15 cellular contexts compared by ENCODE assay signal in genomic region chr12:112389228-112389627, GRCh38. TPM values are rescaled to one million over a fixed set of nuclear protein-coding genes. Genes with fewer than 3 reads are reported as not detected.
DNase-seq lines count a peak whose midpoint lies in the region; ATAC-seq and TF ChIP-seq lines count a peak whose summit lies in the region.
"Had no signal": no experiment of that assay in that cellular context is flagged by ENCODE, and none has a peak within 500 bp of the region (broad histone marks: within the 10 kb centered on the region; RNA-seq: fewer than 3 reads in every experiment).

No MANE protein-coding gene starts in this region.

- no peaks in the 10 kb centered on the region for H3K36me3 ChIP-seq in PC-3 (ENCODE audit: low read depth, low read length)
- H3K36me3 ChIP-seq in endodermal cell (ENCODE audit: control insufficient read depth, insufficient read depth, low read length), result no peaks in the 10 kb centered on the region
- H3K36me3 ChIP-seq: HAP-1 had no signal

- H3K4me2 ChIP-seq in PC-3 (ENCODE audit: low read length), result no peak overlapping the region

- H3K79me2 ChIP-seq in PC-3 (ENCODE audit: low read length), result no peaks in the 10 kb centered on the region

- no peaks in the 10 kb centered on the region for H3K9me2 ChIP-seq in PC-3 (replicated peaks; ENCODE audit: low read length)

- intact Hi-C loops in PC-3 (cut with micrococcal nuclease) (loop anchor here (10.0 kb wide), 1 partner anchor 374 kb away; the partner anchor contains the start of genes ERP29 and TMEM116), posterior cingulate gyrus (cut with DNase I) (loop anchor here (5.0 kb wide), 3 partner anchors 192 to 282 kb away; partner anchors contain the start of gene NAA25)

- H3K36me3 Mint-ChIP-seq in activated naive CD4-positive, alpha-beta T cell treated with anti-CD3 and anti-CD28 coated beads, Interleukin-2, amount 50 U/mL, for 24 hours, result no peaks in the 10 kb centered on the region
- H3K36me3 Mint-ChIP-seq in endodermal cell (ENCODE audit: low read depth), result no peaks in the 10 kb centered on the region
- H3K36me3 Mint-ChIP-seq: CD14-positive monocyte; CD4-positive, alpha-beta memory T cell had no signal

- peaks cover 15% of the 10 kb centered on the region for H3K4me1 Mint-ChIP-seq in activated naive CD4-positive, alpha-beta T cell treated with anti-CD3 and anti-CD28 coated beads, Interleukin-2, amount 50 U/mL, for 24 hours
- H3K4me1 Mint-ChIP-seq in endodermal cell, result peaks cover 1% of the 10 kb centered on the region

- H3K4me1 ChIP-seq in PC-3 (ENCODE audit: insufficient read depth, low read length) (no peaks in the 10 kb centered on the region), endodermal cell (ENCODE audit: control insufficient read depth, insufficient read depth, low read length) (no peaks in the 10 kb centered on the region)

- no peak overlapping the region for H2AFZ ChIP-seq in PC-3 (ENCODE audit: low read length)
- H2AFZ ChIP-seq: GM23248 had no signal

- H3K27ac Mint-ChIP-seq in activated naive CD4-positive, alpha-beta T cell treated with anti-CD3 and anti-CD28 coated beads, Interleukin-2, amount 50 U/mL, for 24 hours, result peak overlapping the region; percentile 55
- H3K27ac Mint-ChIP-seq in endodermal cell, result no peak overlapping the region
- H3K27ac Mint-ChIP-seq: CD4-positive, alpha-beta memory T cell had no signal

- H3K4me3 Mint-ChIP-seq in activated naive CD4-positive, alpha-beta T cell treated with anti-CD3 and anti-CD28 coated beads, Interleukin-2, amount 50 U/mL, for 24 hours, result no peak overlapping the region
- H3K4me3 Mint-ChIP-seq in endodermal cell, result no peak overlapping the region
- H3K4me3 Mint-ChIP-seq: CD14-positive monocyte had no signal

- DNase-seq in activated naive CD4-positive, alpha-beta T cell (lab: John Stamatoyannopoulos, UW), result no peak
- DNase-seq in PC-3, result peak; percentile 40
- peak; percentile 19 for DNase-seq in endodermal cell
- no peak for DNase-seq in globus pallidus (ENCODE audit: low spot score)
- DNase-seq in cerebellar nuclear complex (lab: John Stamatoyannopoulos, UW), result no peak
- DNase-seq in posterior cingulate gyrus, result no peak
- DNase-seq: AML-193; CD4-positive, alpha-beta memory T cell; DMS153; DMS79; GDM1; GM23248 had no signal

- TF ChIP-seq CTCF in PC-3 (conservative IDR thresholded peaks at IDR 0.05; ENCODE audit: low read depth, low read length) (no peak), endodermal cell (conservative IDR thresholded peaks at IDR 0.05) (no peak)

- H3F3A ChIP-seq in PC-3 (ENCODE audit: low read length, unreplicated experiment), result no peaks in the 10 kb centered on the region

- no TSS peak for BruUV-seq in PC-3 (replicated peaks; lab: Mats Ljungman, UMichigan)

- H3K9me3 ChIP-seq in PC-3 (ENCODE audit: low read length) (no peaks in the 10 kb centered on the region), endodermal cell (ENCODE audit: control insufficient read depth, low read length) (no peaks in the 10 kb centered on the region)
- H3K9me3 ChIP-seq: HAP-1 had no signal

- H3K27me3 Mint-ChIP-seq in activated naive CD4-positive, alpha-beta T cell treated with anti-CD3 and anti-CD28 coated beads, Interleukin-2, amount 50 U/mL, for 24 hours, result peaks cover 1% of the 10 kb centered on the region
- peaks cover 18% of the 10 kb centered on the region for H3K27me3 Mint-ChIP-seq in endodermal cell (ENCODE audit: insufficient read depth)

- POLR2A ChIA-PET in PC-3 (lab: Charles Lee; ENCODE audit: unreplicated experiment), result no interaction called here

- no peaks in the 10 kb centered on the region for H3K9me3 Mint-ChIP-seq in activated naive CD4-positive, alpha-beta T cell treated with anti-CD3 and anti-CD28 coated beads, Interleukin-2, amount 50 U/mL, for 24 hours
- H3K9me3 Mint-ChIP-seq in endodermal cell, result no peaks in the 10 kb centered on the region
- H3K9me3 Mint-ChIP-seq: CD4-positive, alpha-beta memory T cell had no signal

- H3K9ac ChIP-seq in PC-3 (ENCODE audit: low read length) (no peak overlapping the region), endodermal cell (ENCODE audit: extremely low read depth, low read length, poor library complexity, severe bottlenecking) (no peak overlapping the region)
- H3K9ac ChIP-seq: GM23248 had no signal

- no peak overlapping the region for H3K4me3 ChIP-seq in PC-3 (ENCODE audit: low read length)
- no peak overlapping the region for H3K4me3 ChIP-seq in endodermal cell (ENCODE audit: low read length)
- H3K4me3 ChIP-seq: GM23248, HAP-1 had no signal

- H3K27ac ChIP-seq in PC-3 (ENCODE audit: low read length) (no peak overlapping the region), endodermal cell (ENCODE audit: low read depth, low read length) (no peak overlapping the region)
- H3K27ac ChIP-seq: GM23248 had no signal

- WGBS in endodermal cell (ENCODE audit: insufficient coverage in 1 of 2, insufficient read length in 1 of 2), 2 experiments, result 96% methylated on average over 4 of the region's 4 CpGs; no CpG with 5 or more reads in 1 of the 2 experiments

- no peaks in the 10 kb centered on the region for H4K20me1 ChIP-seq in PC-3 (ENCODE audit: low read length)

- no peaks in the 10 kb centered on the region for H3K27me3 ChIP-seq in PC-3 (ENCODE audit: low read length)
- H3K27me3 ChIP-seq in endodermal cell (ENCODE audit: control insufficient read depth, insufficient read depth, low read length, poor library complexity, severe bottlenecking), result no peaks in the 10 kb centered on the region

- CTCF ChIA-PET in PC-3 (lab: Charles Lee), result interaction anchor here (1.1 kb wide), 1 partner anchor 191 kb away, joined by 4 read pairs; no protein-coding TSS in a partner anchor

- ATAC-seq in PC-3, result no peak

RNA-seq across cellular contexts. Expression of gene HECTD4, which starts 7.0 kb away (rescaled TPM):
- 24.6 and 31.2 TPM in 2 replicates for total RNA-seq in PC-3 (2014; rRNA removed)
- 10 to 100 TPM; 46.6 to 48.2 TPM for total RNA-seq in endodermal cell
- polyA plus RNA-seq in endodermal cell (2013, experiment 1 of 2), result 26.6 TPM
- 22.8 TPM for polyA plus RNA-seq in endodermal cell (2013, experiment 2 of 2)

RNA-seq across cellular contexts. Expression of gene RPL6, which starts 20.2 kb away (rescaled TPM):
- 1,342 and 1,509 TPM in 2 replicates for total RNA-seq in PC-3 (2014; rRNA removed)
- total RNA-seq in endodermal cell, result 1,000 to 10,000 TPM; 1,610 to 1,647 TPM
- polyA plus RNA-seq in endodermal cell (2013, experiment 1 of 2), result 2,166 TPM
- polyA plus RNA-seq in endodermal cell (2013, experiment 2 of 2), result 2,106 TPM

RNA-seq across cellular contexts. Expression of gene PTPN11, which starts 29.5 kb away (rescaled TPM):
- 121 and 137 TPM in 2 replicates for total RNA-seq in PC-3 (2014; rRNA removed)
- 100 to 1,000 TPM in 1 of 2 donors, 10 to 100 TPM in 1; 98.2 to 106 TPM for total RNA-seq in endodermal cell
- polyA plus RNA-seq in endodermal cell (2013, experiment 1 of 2), result 55.1 TPM
- polyA plus RNA-seq in endodermal cell (2013, experiment 2 of 2), result 50.9 TPM

Comparison
In these comparisons a context has a peak if more than half of its experiments do, and no peak if none do; other contexts are left out.
1. DNase-seq: peak in PC-3 (single experiment) and endodermal cell (single experiment); none in activated naive CD4-positive, alpha-beta T cell (0 of 4), globus pallidus (single experiment), cerebellar nuclear complex (0 of 2) and posterior cingulate gyrus (0 of 10).